8 cellular contexts compared by ENCODE assay signal in the genomic region with DNA sequence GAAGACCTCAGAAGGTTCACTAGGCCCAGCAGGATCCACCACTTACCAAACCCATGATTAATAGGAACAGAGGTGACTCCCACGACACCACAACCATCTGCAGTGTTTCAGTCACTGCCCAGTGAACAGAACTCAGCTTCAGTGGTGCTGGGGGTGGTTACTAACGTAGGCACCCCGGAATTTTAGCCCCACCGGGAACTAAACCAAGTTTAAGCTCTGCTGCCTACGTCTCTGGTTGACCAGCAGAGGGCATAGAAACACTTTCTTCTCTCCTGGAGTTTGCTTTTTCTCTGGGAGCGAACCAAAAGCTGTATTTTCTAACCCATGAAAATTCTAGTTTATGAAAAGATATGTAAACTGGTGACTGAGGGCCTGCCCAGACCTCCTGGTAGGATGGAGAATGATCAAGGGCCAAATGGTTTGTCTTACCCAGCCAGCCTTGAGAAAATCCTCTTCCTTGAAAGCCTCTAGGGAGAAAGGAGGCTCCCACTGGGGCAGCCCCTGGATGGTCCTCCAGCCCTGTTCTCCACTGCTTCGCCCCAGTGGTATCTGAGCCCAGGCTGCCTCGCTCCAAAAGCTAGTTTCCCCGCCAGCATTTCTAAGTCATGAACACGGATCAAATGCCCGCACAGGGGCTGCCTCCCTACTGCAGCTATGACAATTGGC.
DNase-seq lines count a peak whose midpoint lies in the region; ATAC-seq and TF ChIP-seq lines count a peak whose summit lies in the region.

No MANE protein-coding gene starts in this region.

- no peak overlapping the region for H3K4me3 ChIP-seq in mucosa of descending colon

- CTCF ChIA-PET in activated CD4-positive, alpha-beta T cell treated with anti-CD3 and anti-CD28 coated beads, Interleukin-2, amount 10 ng/mL, durations not matched to agents 7 days and 5 days (lab: Charles Lee) = interaction anchor here (0.6 to 9.0 kb wide), 28 partner anchors 9 to 659 kb away, joined by 3 to 83 read pairs (median 4); partner anchors contain the start of gene DPF3

- no peak overlapping the region for H3K4me3 Mint-ChIP-seq in activated CD4-positive, alpha-beta T cell treated with anti-CD3 and anti-CD28 coated beads, Interleukin-2, amount 10 ng/mL, durations not matched to agents 7 days and 5 days

- intact Hi-C loops in mucosa of descending colon (cut with DNase I, micrococcal nuclease) = no loop called here

- peaks cover 14% of the 10 kb centered on the region for H3K27me3 Mint-ChIP-seq in activated CD4-positive, alpha-beta T cell treated with anti-CD3 and anti-CD28 coated beads, Interleukin-2, amount 10 ng/mL, durations not matched to agents 7 days and 5 days

- peak; percentile 32 for DNase-seq in activated CD4-positive, alpha-beta T cell treated with anti-CD3 and anti-CD28 coated beads, Interleukin-2, amount 10 ng/mL, durations not matched to agents 7 days and 5 days
- no peak for DNase-seq in activated CD4-positive, alpha-beta T cell treated with anti-CD3 and anti-CD28 coated beads for 4 hours
- DNase-seq in NCI-H2171 (lab: John Stamatoyannopoulos, UW) (peak; percentile 8), cerebellum (ENCODE audit: low spot score) (peak; percentile 70), midbrain (lab: John Stamatoyannopoulos, UW) (peak; percentile 21), NCI-H2081 treated with DMSO at 0.1 percent for 48 hours (lab: John Stamatoyannopoulos, UW) (no peak), NCI-H1436 (lab: John Stamatoyannopoulos, UW) (no peak), mucosa of descending colon (no peak)

- no peaks in the 10 kb centered on the region for H3K36me3 ChIP-seq in mucosa of descending colon (ENCODE audit: low read depth)

- H3K4me1 Mint-ChIP-seq in activated CD4-positive, alpha-beta T cell treated with anti-CD3 and anti-CD28 coated beads, Interleukin-2, amount 10 ng/mL, durations not matched to agents 7 days and 5 days = peaks cover 52% of the 10 kb centered on the region

- peak overlapping the region; percentile 71 for H3K27ac Mint-ChIP-seq in activated CD4-positive, alpha-beta T cell treated with anti-CD3 and anti-CD28 coated beads, Interleukin-2, amount 10 ng/mL, durations not matched to agents 7 days and 5 days

- no peaks in the 10 kb centered on the region for H3K9me3 Mint-ChIP-seq in activated CD4-positive, alpha-beta T cell treated with anti-CD3 and anti-CD28 coated beads, Interleukin-2, amount 10 ng/mL, durations not matched to agents 7 days and 5 days

- POLR2A ChIA-PET in activated CD4-positive, alpha-beta T cell treated with anti-CD3 and anti-CD28 coated beads, Interleukin-2, amount 10 ng/mL, durations not matched to agents 7 days and 5 days (lab: Charles Lee) = interaction anchor here (0.6 kb wide), 1 partner anchor 639 kb away, joined by 5 read pairs; no protein-coding TSS in a partner anchor

- H3K36me3 Mint-ChIP-seq in activated CD4-positive, alpha-beta T cell treated with anti-CD3 and anti-CD28 coated beads, Interleukin-2, amount 10 ng/mL, durations not matched to agents 7 days and 5 days (ENCODE audit: low read depth) = peaks cover 4% of the 10 kb centered on the region

- no peak for TF ChIP-seq CTCF in mucosa of descending colon (IDR thresholded peaks at IDR 0.05)

- no peak for ATAC-seq in mucosa of descending colon

- H3K4me1 ChIP-seq in mucosa of descending colon (ENCODE audit: low read depth) = no peaks in the 10 kb centered on the region

- no peaks in the 10 kb centered on the region for H3K9me3 ChIP-seq in mucosa of descending colon

Comparison
In these comparisons a context has a peak if more than half of its experiments do, and no peak if none do; other contexts are left out.
1. DNase-seq: peak in activated CD4-positive, alpha-beta T cell treated with anti-CD3 and anti-CD28 coated beads, Interleukin-2, amount 10 ng/mL, durations not matched to agents 7 days and 5 days (single experiment), NCI-H2171 (single experiment), cerebellum (single experiment) and midbrain (single experiment); none in activated CD4-positive, alpha-beta T cell treated with anti-CD3 and anti-CD28 coated beads for 4 hours (0 of 2), NCI-H2081 treated with DMSO at 0.1 percent for 48 hours (single experiment), NCI-H1436 (single experiment) and mucosa of descending colon (0 of 3).